ENCODE assay signal across 6 cellular contexts in genomic region chr3:159007331-159007730, GRCh38.
"Had no signal": no experiment of that assay in that cellular context is flagged by ENCODE, and none has a peak within 500 bp of the region (broad histone marks: within the 10 kb centered on the region; RNA-seq: fewer than 3 reads in every experiment).

No MANE protein-coding gene starts in this region.

- DNase-seq: HFFc6, KBM-7 had no signal

- H3K27ac ChIP-seq: HL-60 had no signal

- H3K36me3 ChIP-seq: HAP-1 had no signal

- H3K4me3 Mint-ChIP-seq: GM23338, HFFc6, IgD-negative memory B cell had no signal

- H3K4me1 Mint-ChIP-seq: IgD-negative memory B cell had no signal

- H2AFZ ChIP-seq: GM23338 had no signal

- H3K36me3 Mint-ChIP-seq: IgD-negative memory B cell had no signal

- H3K27ac Mint-ChIP-seq: GM23338, HFFc6, IgD-negative memory B cell had no signal

- H3K9me3 Mint-ChIP-seq: GM23338, HFFc6 had no signal

- H3K4me3 ChIP-seq: GM23338, HAP-1 had no signal

- H3K27me3 Mint-ChIP-seq: IgD-negative memory B cell had no signal

- H3K4me2 ChIP-seq: GM23338 had no signal

- H3K4me1 ChIP-seq: HAP-1 had no signal

- H3K9me3 ChIP-seq: HAP-1 had no signal
